Comparison of ENCODE assay signal across 9 cellular contexts in genomic region chr9:136379891-136380290, GRCh38.
"Had no signal": no experiment of that assay in that cellular context is flagged by ENCODE, and none has a peak within 500 bp of the region (broad histone marks: within the 10 kb centered on the region; RNA-seq: fewer than 3 reads in every experiment).

No MANE protein-coding gene starts in this region.

- H3K9me3 Mint-ChIP-seq: GM23338, H9, HFFc6 had no signal

- H3K4me1 Mint-ChIP-seq: GM23338, H9 had no signal

- DNase-seq: GM23248, GOT3, H7, H9, HCEC 1CT, HFFc6 had no signal

- H3K4me3 Mint-ChIP-seq: GM23338, H9, HFFc6 had no signal

- H3K9me3 ChIP-seq: HAP-1 had no signal

- H3K4me1 ChIP-seq: HAP-1 had no signal

- H3K27ac Mint-ChIP-seq: GM23338, H9, HFFc6 had no signal

- H3K4me3 ChIP-seq: GM23248, GM23338, HAP-1 had no signal

- H3K27ac ChIP-seq: GM23248 had no signal

- ATAC-seq: GM23338, HCT116 had no signal
